ENCODE assay signal across 23 cellular contexts in genomic region chr1:78032964-78033796, GRCh38. TPM values are rescaled to one million over a fixed set of nuclear protein-coding genes. Genes with fewer than 3 reads are reported as not detected.
DNase-seq lines count a peak whose midpoint lies in the region; ATAC-seq, FAIRE-seq and TF ChIP-seq lines count a peak whose summit lies in the region.
"Had no signal": no experiment of that assay in that cellular context is flagged by ENCODE, and none has a peak within 500 bp of the region (broad histone marks: within the 10 kb centered on the region; RNA-seq: fewer than 3 reads in every experiment).

No MANE protein-coding gene starts in this region.

- FAIRE-seq in bronchial epithelial cell (lab: Jason Lieb, UNC) (no peak), GM19239 (lab: Jason Lieb, UNC) (no peak)
- FAIRE-seq: endometrium, GM12891 had no signal

- H3K4me1 ChIP-seq in GM23248 (ENCODE audit: insufficient read depth), result no peaks in the 10 kb centered on the region
- H3K4me1 ChIP-seq in foreskin keratinocyte, result peaks cover 15% of the 10 kb centered on the region

- ATAC-seq in foreskin keratinocyte (peak; percentile 18), GM21390 (IDR thresholded peaks at IDR 0.05; ENCODE audit: unreplicated experiment) (no peak)
- ATAC-seq: activated naive CD8-positive, alpha-beta T cell treated with anti-CD3 and anti-CD28 coated beads, Interleukin-2, amount 50 U/mL, for 24 hours; SK-N-SH treated with all-trans-retinoic acid at 6 μM for 48 hours had no signal

- H3K79me2 ChIP-seq in GM23248 (ENCODE audit: insufficient read depth), result no peaks in the 10 kb centered on the region

- no peak overlapping the region for H3K9ac ChIP-seq in GM23248

- peak; percentile 31 for DNase-seq in GM23248
- DNase-seq in NCI-H226, result peak; percentile 28
- DNase-seq in bronchial epithelial cell (ENCODE audit: low read depth), result peak; percentile 36
- peak in 1 of 2 donors; percentile 28 for DNase-seq in foreskin keratinocyte
- no peak for DNase-seq in GM19239 (ENCODE audit: insufficient read length, low spot score)
- DNase-seq in NCI-H187 treated with DMSO at 0.1 percent for 48 hours (lab: John Stamatoyannopoulos, UW), result no peak
- no peak for DNase-seq in RPMI8226
- DNase-seq: activated CD4-positive, alpha-beta T cell treated with anti-CD3 and anti-CD28 coated beads for 48 hours; activated gamma-delta T cell treated with Interleukin-2 at 50 U/mL for 16 hours; activated naive CD8-positive, alpha-beta T cell treated with anti-CD3 and anti-CD28 coated beads, Interleukin-2, amount 50 U/mL, for 24 hours; activated T-cell treated with anti-CD3 and anti-CD28 coated beads, Interleukin-2, amount 50 U/mL, for 24 hours; brain microvascular endothelial cell; NCI-H1436 treated with DMSO at 0.1 percent for 48 hours; NCI-H2171; NCI-H524; trophoblast cell had no signal

- H3K4me3 ChIP-seq in GM23248 (no peak overlapping the region), bronchial epithelial cell (ENCODE audit: low read depth, low read length) (no peak overlapping the region)

- H3K9me2 ChIP-seq in GM23248 (ENCODE audit: insufficient read depth), result no peaks in the 10 kb centered on the region; the same call in 1 of the 2 replicates

- no peaks in the 10 kb centered on the region for H4K20me1 ChIP-seq in GM23248 (ENCODE audit: insufficient read depth)

- H3K9me3 ChIP-seq in GM23248 (ENCODE audit: low read depth), result no peaks in the 10 kb centered on the region

- H3F3A ChIP-seq in GM23248 (ENCODE audit: insufficient read depth), result no peaks in the 10 kb centered on the region

- H3K36me3 ChIP-seq in GM23248 (ENCODE audit: low read depth) (no peaks in the 10 kb centered on the region), bronchial epithelial cell (ENCODE audit: control insufficient read depth, insufficient read depth, low read length) (no peaks in the 10 kb centered on the region)
- H3K36me3 ChIP-seq: brain microvascular endothelial cell had no signal

- H3K4me2 ChIP-seq in GM23248 (ENCODE audit: unreplicated experiment), result no peak overlapping the region

- H3K27me3 ChIP-seq in GM23248 (replicated peaks; ENCODE audit: insufficient read depth) (no peaks in the 10 kb centered on the region), bronchial epithelial cell (ENCODE audit: control insufficient read depth, insufficient read depth, low read length) (no peaks in the 10 kb centered on the region), foreskin keratinocyte (no peaks in the 10 kb centered on the region)
- H3K27me3 ChIP-seq: brain microvascular endothelial cell had no signal

- WGBS in GM23248 (ENCODE audit: low coverage in 1 of 2, low lambda C conversion rate in 2 of 2, missing lambda C conversion rate in 2 of 2), 2 experiments, result 84 to 86% methylated on average over 4 of the region's 4 CpGs

- H3K27ac ChIP-seq in GM23248 (no peak overlapping the region), foreskin keratinocyte (peak overlapping the region; percentile 45)
- H3K27ac ChIP-seq: brain microvascular endothelial cell, C4-2B, VCaP had no signal

- H2AFZ ChIP-seq in GM23248, result no peak overlapping the region

- in situ Hi-C loops in GM23248 (cut with MboI), result no loop called here

- TF ChIP-seq CTCF in bronchial epithelial cell (IDR thresholded peaks at IDR 0.05; ENCODE audit: insufficient read depth, low read length, severe bottlenecking) (no peak), foreskin keratinocyte (conservative IDR thresholded peaks at IDR 0.05) (no peak)

RNA-seq across cellular contexts. Expression of gene GIPC2, which starts 12.6 kb away (rescaled TPM):
- total RNA-seq in GM23248 (2014; rRNA removed; shearing (Covaris generic)), result 0.32 and 0.51 TPM in 2 replicates
- polyA plus RNA-seq in GM23248 (2016; fragmentation: Nextera tagmentation; extraction: Ambion mirVana), result 0.68 and 0.75 TPM in 2 replicates
- 0.38 and 1.1 TPM in 2 replicates for total RNA-seq in bronchial epithelial cell
- total RNA-seq in foreskin keratinocyte, result 0.71 TPM in 2 replicates
- 0.32 and 0.33 TPM in 2 replicates for polyA plus RNA-seq in foreskin keratinocyte
- polyA plus RNA-seq: IgD-negative memory B cell had no signal

RNA-seq across cellular contexts. Expression of gene DNAJB4, which starts 28.4 kb away (rescaled TPM):
- total RNA-seq in GM23248 (2014; rRNA removed; shearing (Covaris generic)), result 125 and 133 TPM in 2 replicates
- 147 and 151 TPM in 2 replicates for polyA plus RNA-seq in GM23248 (2016; fragmentation: Nextera tagmentation; extraction: Ambion mirVana)
- 6.8 and 15.7 TPM in 2 replicates for total RNA-seq in bronchial epithelial cell
- total RNA-seq in foreskin keratinocyte, result 14.1 and 19.9 TPM in 2 replicates
- 6.0 and 7.2 TPM in 2 replicates for polyA plus RNA-seq in foreskin keratinocyte

RNA-seq across cellular contexts. Expression of gene FUBP1, which starts 54.3 kb away (rescaled TPM):
- total RNA-seq in GM23248 (2014; rRNA removed; shearing (Covaris generic)), result 59.1 and 69.9 TPM in 2 replicates
- polyA plus RNA-seq in GM23248 (2016; fragmentation: Nextera tagmentation; extraction: Ambion mirVana) (48.4 and 52.2 TPM in 2 replicates), foreskin keratinocyte (60.7 and 73.1 TPM in 2 replicates)
- total RNA-seq in bronchial epithelial cell (95.8 and 103 TPM in 2 replicates), foreskin keratinocyte (140 and 146 TPM in 2 replicates)

Comparison
In these comparisons a context has a peak if more than half of its experiments do, and no peak if none do; other contexts are left out.
1. DNase-seq: peak in GM23248 (single experiment), NCI-H226 (single experiment) and bronchial epithelial cell (single experiment); none in GM19239 (single experiment), NCI-H187 treated with DMSO at 0.1 percent for 48 hours (single experiment) and RPMI8226 (single experiment).